ENCODE assay signal across 8 cellular contexts in the genomic region with DNA sequence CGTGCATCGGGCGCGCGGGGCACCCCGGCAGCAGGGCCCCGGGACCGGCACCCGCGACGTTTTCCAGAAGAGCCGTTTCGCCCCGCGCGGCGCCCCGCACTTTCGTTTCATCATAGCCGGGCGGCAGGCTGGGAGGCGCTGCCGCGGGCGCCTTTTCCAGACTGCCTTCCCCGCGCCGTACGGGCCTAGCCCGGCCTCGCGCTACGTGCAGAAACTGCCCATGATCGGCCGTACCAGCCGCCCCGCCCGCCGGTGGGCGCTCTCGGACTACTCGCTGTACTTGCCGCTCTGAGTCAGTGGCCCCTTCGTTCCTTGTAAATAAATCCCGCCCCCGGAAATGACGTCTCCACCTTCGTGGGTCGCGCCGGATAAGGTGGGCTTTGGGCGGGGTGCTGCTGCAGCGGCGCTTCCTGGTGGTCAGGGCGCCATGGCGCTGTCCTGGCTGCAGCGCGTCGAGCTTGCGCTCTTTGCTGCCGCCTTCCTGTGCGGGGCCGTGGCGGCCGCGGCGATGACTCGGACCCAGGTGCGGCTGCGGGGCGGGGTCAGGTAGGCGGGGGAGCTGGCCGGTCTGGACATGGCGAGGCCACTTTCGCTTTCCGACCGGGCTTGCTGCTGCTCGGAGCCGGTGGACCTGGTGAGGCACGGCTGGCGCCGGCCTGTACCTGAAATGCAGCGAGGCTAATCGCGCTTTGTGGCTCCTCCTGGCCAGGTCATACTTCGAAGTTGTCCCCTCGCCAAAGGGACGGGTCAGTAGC. TPM values are rescaled to one million over a fixed set of nuclear protein-coding genes. Genes with fewer than 3 reads are reported as not detected.
A peak's percentile ranks its signal among the peaks of the same experiment; 100 is the strongest.
DNase-seq lines count a peak whose midpoint lies in the region; ATAC-seq lines count a peak whose summit lies in the region.

A gene with protein sequence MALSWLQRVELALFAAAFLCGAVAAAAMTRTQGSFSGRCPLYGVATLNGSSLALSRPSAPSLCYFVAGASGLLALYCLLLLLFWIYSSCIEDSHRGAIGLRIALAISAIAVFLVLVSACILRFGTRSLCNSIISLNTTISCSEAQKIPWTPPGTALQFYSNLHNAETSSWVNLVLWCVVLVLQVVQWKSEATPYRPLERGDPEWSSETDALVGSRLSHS (plus strand): TSS at position 398 of the 755 bp plus-strand sequence. CDS start 30 bp downstream, at position 428.

- peak within 1 kb of the TSS; percentile 57 for H2BK5ac ChIP-seq in mesendoderm (ENCODE audit: low read length)

- peak within 1 kb of the TSS; percentile 91 to 93 for H3K27ac Mint-ChIP-seq in effector memory CD8-positive, alpha-beta T cell

- H3K79me2 ChIP-seq in mesendoderm (ENCODE audit: control insufficient read depth, insufficient read depth, low read length) = peaks cover 28% of the 10 kb centered on the region

- no peaks in the 10 kb centered on the region for H3K27me3 ChIP-seq in mesendoderm (ENCODE audit: insufficient read depth, low read length, poor library complexity)

- ATAC-seq in GM19467 (IDR thresholded peaks at IDR 0.05; ENCODE audit: unreplicated experiment) = peak; percentile 57
- peak; percentile 77 for ATAC-seq in effector memory CD8-positive, alpha-beta T cell (replicated peaks)

- H3K36me3 ChIP-seq in mesendoderm (ENCODE audit: control insufficient read depth, insufficient read depth, low read length) = peaks cover 10% of the 10 kb centered on the region

- peak within 1 kb of the TSS; percentile 91 for H3K4me2 ChIP-seq in mesendoderm (ENCODE audit: low read length)

- no peaks in the 10 kb centered on the region for H3K9me3 Mint-ChIP-seq in effector memory CD8-positive, alpha-beta T cell

- no peaks in the 10 kb centered on the region for H3K27me3 Mint-ChIP-seq in effector memory CD8-positive, alpha-beta T cell

- DNase-seq in COLO668 (lab: John Stamatoyannopoulos, UW; ENCODE audit: unreplicated experiment) = peak; percentile 98
- peak; percentile 92 for DNase-seq in HS-5 (ENCODE audit: low read depth)
- peak; percentile 96 for DNase-seq in NK-92 treated with Interleukin-12 subunit alpha and Interleukin-12 subunit beta, amount 100 ng/mL, for 24 hours (lab: John Stamatoyannopoulos, UW)
- DNase-seq in effector memory CD8-positive, alpha-beta T cell = peak; percentile 98 to 99 (median 98)
- peak; percentile 99 for DNase-seq in mesendoderm
- DNase-seq in stimulated activated CD8-positive, alpha-beta memory T cell treated with anti-CD3 and anti-CD28 coated beads, Interleukin-15, amount 100 ng/mL, for 1 hour (ENCODE audit: low read depth) = peak; percentile 97

- CTCF ChIA-PET in activated CD8-positive, alpha-beta memory T cell treated with anti-CD3 and anti-CD28 coated beads for 36 hours (lab: Charles Lee) = interaction anchor here (0.5 to 4.1 kb wide), 40 partner anchors 9 to 754 kb away, joined by 3 to 46 read pairs (median 4); a partner anchor contains a TSS

- peak within 1 kb of the TSS; percentile 94 for H3K4me3 ChIP-seq in mesendoderm (ENCODE audit: low read length)

- H3K36me3 Mint-ChIP-seq in effector memory CD8-positive, alpha-beta T cell (ENCODE audit: insufficient read depth) = peaks cover 45% of the 10 kb centered on the region

- peaks cover 28 to 39% of the 10 kb centered on the region in 2 donors for H3K4me1 Mint-ChIP-seq in effector memory CD8-positive, alpha-beta T cell (ENCODE audit: low read depth in 2 of 2)

- peak within 1 kb of the TSS; percentile 95 for H3K4me3 Mint-ChIP-seq in effector memory CD8-positive, alpha-beta T cell

- peak within 1 kb of the TSS; percentile 17 for H4K5ac ChIP-seq in mesendoderm (ENCODE audit: low read length)

- no peak within 1 kb of the TSS for H2BK120ac ChIP-seq in mesendoderm (ENCODE audit: low read depth, low read length)

- H2AK5ac ChIP-seq in mesendoderm (ENCODE audit: low read length) = peak within 1 kb of the TSS; percentile 31

- POLR2A ChIA-PET in activated CD8-positive, alpha-beta memory T cell treated with anti-CD3 and anti-CD28 coated beads for 36 hours (lab: Charles Lee) = interaction anchor here (0.5 to 3.5 kb wide), 20 partner anchors 13 to 231 kb away, joined by 3 to 37 read pairs (median 5); a partner anchor contains a TSS

- H4K8ac ChIP-seq in mesendoderm (ENCODE audit: low read depth, low read length) = no peak within 1 kb of the TSS

- no CpG with 5 or more reads among the region's 88 CpGs for WGBS in mesendoderm (ENCODE audit: extremely low coverage, insufficient coverage, low lambda C conversion rate)

- H3K4ac ChIP-seq in mesendoderm (ENCODE audit: low read depth, low read length) = peak within 1 kb of the TSS; percentile 61

- H2BK15ac ChIP-seq in mesendoderm (replicated peaks; ENCODE audit: low read depth) = no peak within 1 kb of the TSS

- peak within 1 kb of the TSS; percentile 89 for H3K27ac ChIP-seq in mesendoderm (ENCODE audit: low read depth, low read length)

- H3K23ac ChIP-seq in mesendoderm (ENCODE audit: low read length) = peak within 1 kb of the TSS; percentile 91

- H3K56ac ChIP-seq in mesendoderm (ENCODE audit: low read length) = peak within 1 kb of the TSS; percentile 100

- H3K18ac ChIP-seq in mesendoderm (ENCODE audit: low read length) = peak within 1 kb of the TSS; percentile 52

- H3K9ac ChIP-seq in mesendoderm (ENCODE audit: low read length) = peak within 1 kb of the TSS; percentile 90

- H3K4me1 ChIP-seq in mesendoderm (ENCODE audit: control insufficient read depth, low read depth, low read length) = peaks cover 5% of the 10 kb centered on the region

- H3K79me1 ChIP-seq in mesendoderm (ENCODE audit: low read length) = peaks cover 16% of the 10 kb centered on the region

RNA-seq across cellular contexts. Expression of the gene that starts here (rescaled TPM):
- total RNA-seq in activated CD8-positive, alpha-beta memory T cell treated with anti-CD3 and anti-CD28 coated beads for 36 hours = 10 to 100 TPM; 36.1 to 42.7 TPM
- 40.5 TPM for polyA plus RNA-seq in mesendoderm (2013, experiment 1 of 2)
- 38.0 TPM for polyA plus RNA-seq in mesendoderm (2013, experiment 2 of 2)

Comparison
In these comparisons a context has a peak if more than half of its experiments do, and no peak if none do; other contexts are left out.
1. Peak in every context shown above with its lines: DNase-seq, ATAC-seq, H3K4me3 ChIP-seq and H3K27ac ChIP-seq.